Comparison of ENCODE assay signal across 8 cellular contexts in genomic region chr2:46351388-46352141, GRCh38. TPM values are rescaled to one million over a fixed set of nuclear protein-coding genes. Genes with fewer than 3 reads are reported as not detected.
A peak's percentile ranks its signal among the peaks of the same experiment; 100 is the strongest.
DNase-seq lines count a peak whose midpoint lies in the region; ATAC-seq lines count a peak whose summit lies in the region.

No MANE protein-coding gene starts in this region.

- peak overlapping the region; percentile 78 to 90 (median 84) for H3K27ac Mint-ChIP-seq in immature natural killer cell

- peak; percentile 92 for DNase-seq in Jurkat, Clone E6-1 (ENCODE audit: low read depth, low spot score)
- peak; percentile 80 to 81 for DNase-seq in activated T-cell treated with anti-CD3 and anti-CD28 coated beads, Interleukin-2, amount 50 U/mL, for 48 hours
- DNase-seq in immature natural killer cell (peak; percentile 50 to 61 (median 57)), HuH-7.5 (ENCODE audit: low spot score) (no peak), SKM-1 treated with dmso at 0.1 percent for 144 hours (lab: John Stamatoyannopoulos, UW; ENCODE audit: unreplicated experiment) (no peak), NCI-H1092 treated with DMSO at 0.1 percent for 48 hours (lab: John Stamatoyannopoulos, UW) (no peak)
- peak; percentile 52 to 60 (median 54) for DNase-seq in stimulated activated CD4-positive, alpha-beta T cell treated with anti-CD3 and anti-CD28 coated beads, TNF-alpha, amount 100 ng/mL, for 48 hours (ENCODE audit: low read depth in 3 of 3)

- no peaks in the 10 kb centered on the region for H3K36me3 Mint-ChIP-seq in immature natural killer cell

- no peak for ATAC-seq in HG03342 (IDR thresholded peaks at IDR 0.05; ENCODE audit: unreplicated experiment)

- H3K4me3 Mint-ChIP-seq in immature natural killer cell: peak overlapping the region; percentile 80 to 86 (median 84)

- no peaks in the 10 kb centered on the region for H3K9me3 Mint-ChIP-seq in immature natural killer cell

- peaks cover 0 to 10% (median 1%) of the 10 kb centered on the region in 3 donors for H3K27me3 Mint-ChIP-seq in immature natural killer cell (ENCODE audit: low read depth in 3 of 3)

- peak overlapping the region; percentile 46 for H3K4me3 ChIP-seq in Jurkat, Clone E6-1 (ENCODE audit: low read length)

- H3K4me1 Mint-ChIP-seq in immature natural killer cell: peaks cover 31 to 48% of the 10 kb centered on the region in 2 donors

RNA-seq across cellular contexts. Expression of gene EPAS1, which starts 54.4 kb away (rescaled TPM):
- polyA plus RNA-seq in Jurkat, Clone E6-1 (2012; ENCODE audit: insufficient read depth, insufficient read length): 2.5 TPM
- under 1 TPM; 0.05 to 0.69 (median 0.08) TPM for polyA plus RNA-seq in immature natural killer cell

Comparison
In these comparisons a context has a peak if more than half of its experiments do, and no peak if none do; other contexts are left out.
1. DNase-seq: peak in Jurkat, Clone E6-1 (single experiment), activated T-cell treated with anti-CD3 and anti-CD28 coated beads, Interleukin-2, amount 50 U/mL, for 48 hours (2 of 2), immature natural killer cell (3 of 3) and stimulated activated CD4-positive, alpha-beta T cell treated with anti-CD3 and anti-CD28 coated beads, TNF-alpha, amount 100 ng/mL, for 48 hours (3 of 3); none in HuH-7.5 (single experiment), SKM-1 treated with dmso at 0.1 percent for 144 hours (single experiment) and NCI-H1092 treated with DMSO at 0.1 percent for 48 hours (single experiment).